In genomic region chr9:136082496-136083361, GRCh38 we compare ENCODE assay signal across 1 cellular context.
TF ChIP-seq lines count a peak whose summit lies in the region.

No MANE protein-coding gene starts in this region.

TF ChIP-seq in WTC11, 78 proteins besides CTCF, POLR2A, EP300 and RAD21 (continued from another document):
- TF ChIP-seq E2F4 (CRISPR knock-in tag; IDR thresholded peaks at IDR 0.05; ENCODE audit: borderline replicate concordance, low read depth): no peak
- TF ChIP-seq, protein P1, sequence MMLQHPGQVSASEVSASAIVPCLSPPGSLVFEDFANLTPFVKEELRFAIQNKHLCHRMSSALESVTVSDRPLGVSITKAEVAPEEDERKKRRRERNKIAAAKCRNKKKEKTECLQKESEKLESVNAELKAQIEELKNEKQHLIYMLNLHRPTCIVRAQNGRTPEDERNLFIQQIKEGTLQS (CRISPR knock-in tag; conservative IDR thresholded peaks at IDR 0.05): no peak
